ENCODE assay signal across 9 cellular contexts in the genomic region with DNA sequence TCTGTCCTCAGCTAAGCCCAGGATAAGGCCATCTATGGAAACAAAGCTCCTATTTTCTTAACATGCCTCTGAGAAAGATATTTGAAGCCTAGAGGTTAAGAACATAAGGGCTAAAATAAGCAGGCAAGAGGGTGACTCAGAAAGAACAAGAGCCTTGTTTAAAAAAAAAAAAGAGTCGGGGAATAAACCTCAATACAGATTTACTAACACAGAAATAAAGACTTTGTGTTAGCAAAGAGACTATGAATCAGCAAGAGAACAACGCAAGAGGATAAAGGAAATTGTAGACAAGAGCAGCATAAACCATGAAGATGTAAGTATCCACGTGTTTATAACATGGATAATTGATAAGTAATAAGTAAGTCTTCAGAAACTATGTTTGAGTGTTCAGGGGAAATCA. TPM values are rescaled to one million over a fixed set of nuclear protein-coding genes. Genes with fewer than 3 reads are reported as not detected.
DNase-seq lines count a peak whose midpoint lies in the region; ATAC-seq, FAIRE-seq and TF ChIP-seq lines count a peak whose summit lies in the region.
"Had no signal": no experiment of that assay in that cellular context is flagged by ENCODE, and none has a peak within 500 bp of the region (broad histone marks: within the 10 kb centered on the region; RNA-seq: fewer than 3 reads in every experiment).

No MANE protein-coding gene starts in this region.

- CTCF ChIA-PET in CD8-positive, alpha-beta T cell (lab: Charles Lee), result interaction anchor here (1.5 kb wide), 1 partner anchor 37 kb away, joined by 3 read pairs; no protein-coding TSS in a partner anchor

- peaks cover 9% of the 10 kb centered on the region for H3K36me3 Mint-ChIP-seq in CD8-positive, alpha-beta T cell

- ATAC-seq in CD8-positive, alpha-beta T cell, result peak; percentile 32
- ATAC-seq in HG02798 (IDR thresholded peaks at IDR 0.05; ENCODE audit: poor library complexity, unreplicated experiment) (no peak), GM18502 (IDR thresholded peaks at IDR 0.05; ENCODE audit: poor library complexity, unreplicated experiment) (no peak)

- no peaks in the 10 kb centered on the region for H3K27me3 ChIP-seq in CD8-positive, alpha-beta T cell (ENCODE audit: insufficient read depth, low read length)

- H3K4me3 Mint-ChIP-seq in CD8-positive, alpha-beta T cell, result peak overlapping the region; percentile 4

- H3K27ac ChIP-seq in CD8-positive, alpha-beta T cell (ENCODE audit: low read depth, low read length), result no peak overlapping the region
- H3K27ac ChIP-seq in kidney (ENCODE audit: low read depth in 2 of 2, low read length in 2 of 2), result no peak overlapping the region

- H3K9me3 ChIP-seq in CD8-positive, alpha-beta T cell (ENCODE audit: low read length), result no peaks in the 10 kb centered on the region
- no peaks in the 10 kb centered on the region for H3K9me3 ChIP-seq in kidney (ENCODE audit: control insufficient read depth in 1 of 2, low read length in 2 of 2)

- intact Hi-C loops in CD8-positive, alpha-beta T cell (cut with DNase I, micrococcal nuclease), result loop anchor here (2.0 to 5.0 kb wide), 3 partner anchors 15 to 36 kb away; partner anchors contain the start of gene RAB27A (in 1 of the 2)
- intact Hi-C loops in kidney (cut with DNase I), result no loop called here

- H3K4me1 Mint-ChIP-seq in CD8-positive, alpha-beta T cell (ENCODE audit: low read depth), result peaks cover 85% of the 10 kb centered on the region

- H3K9ac ChIP-seq in kidney (ENCODE audit: low read length in 2 of 2), result no peak overlapping the region

- no peak for TF ChIP-seq CTCF in CD8-positive, alpha-beta T cell (IDR thresholded peaks at IDR 0.05)
- TF ChIP-seq CTCF in cardiac fibroblast (IDR thresholded peaks at IDR 0.05; ENCODE audit: low read depth, low read length), result no peak
- TF ChIP-seq CTCF in kidney (IDR thresholded peaks at IDR 0.05; ENCODE audit: borderline replicate concordance, extremely low read depth, insufficient read depth), result no peak

- POLR2A ChIA-PET in CD8-positive, alpha-beta T cell (lab: Charles Lee), result no interaction called here

- H3K27ac Mint-ChIP-seq in CD8-positive, alpha-beta T cell, result peak overlapping the region; percentile 69

- no peaks in the 10 kb centered on the region for H3K27me3 Mint-ChIP-seq in CD8-positive, alpha-beta T cell (ENCODE audit: low read depth)

- H3K4me3 ChIP-seq in CD8-positive, alpha-beta T cell (ENCODE audit: low read depth, low read length), result no peak overlapping the region
- H3K4me3 ChIP-seq in cardiac fibroblast (replicated peaks in 1 of 2; ENCODE audit: low read depth in 2 of 2, low read length in 2 of 2), result no peak overlapping the region
- H3K4me3 ChIP-seq in kidney (ENCODE audit: low read length in 2 of 2), result no peak overlapping the region

- peaks cover 68% of the 10 kb centered on the region for H3K4me1 ChIP-seq in CD8-positive, alpha-beta T cell (ENCODE audit: insufficient read depth, low read length)
- H3K4me1 ChIP-seq in kidney (ENCODE audit: control insufficient read depth in 1 of 2, insufficient read depth in 1 of 2, low read depth in 1 of 2, low read length in 2 of 2), result no peaks in the 10 kb centered on the region

- no peaks in the 10 kb centered on the region for H3K36me3 ChIP-seq in CD8-positive, alpha-beta T cell (ENCODE audit: insufficient read depth, low read length)
- no peaks in the 10 kb centered on the region for H3K36me3 ChIP-seq in kidney (ENCODE audit: control insufficient read depth in 1 of 2, insufficient read depth in 2 of 2, low read length in 2 of 2)

- no peak for FAIRE-seq in kidney (lab: Jason Lieb, UNC)

- no peak for DNase-seq in CD8-positive, alpha-beta T cell
- DNase-seq in MV-4-11 (lab: John Stamatoyannopoulos, UW), result peak; percentile 79
- peak; percentile 76 to 88 for DNase-seq in cardiac fibroblast (ENCODE audit: low read depth in 2 of 2)
- peak; percentile 63 for DNase-seq in non-pigmented ciliary epithelial cell (ENCODE audit: low read depth)
- no peak for DNase-seq in NCI-H446 (lab: John Stamatoyannopoulos, UW)
- DNase-seq in kidney, result no peak
- DNase-seq: NCI-H2081 treated with DMSO at 0.1 percent for 48 hours had no signal

- no peaks in the 10 kb centered on the region for H3K9me3 Mint-ChIP-seq in CD8-positive, alpha-beta T cell

RNA-seq across cellular contexts. Expression of gene RAB27A, which starts 36.0 kb away (rescaled TPM):
- 10 to 100 TPM; 14.9 to 16.9 TPM for total RNA-seq in CD8-positive, alpha-beta T cell
- 45.8 TPM for total RNA-seq in kidney
- polyA plus RNA-seq in kidney (ENCODE audit: insufficient read depth, low read depth, low replicate concordance), result 10.1 TPM

RNA-seq across cellular contexts. Expression of gene RSL24D1, which starts 56.8 kb away (rescaled TPM):
- 100 to 1,000 TPM; 181 to 186 TPM for total RNA-seq in CD8-positive, alpha-beta T cell
- 60.4 TPM for total RNA-seq in kidney
- polyA plus RNA-seq in kidney (ENCODE audit: insufficient read depth, low read depth, low replicate concordance), result 52.7 TPM

Comparison
In these comparisons a context has a peak if more than half of its experiments do, and no peak if none do; other contexts are left out.
1. DNase-seq: peak in MV-4-11 (single experiment), cardiac fibroblast (2 of 2) and non-pigmented ciliary epithelial cell (single experiment); none in CD8-positive, alpha-beta T cell (0 of 7), NCI-H446 (0 of 2) and kidney (single experiment).